Comparison of ENCODE assay signal across 28 cellular contexts in genomic region chr10:97722980-97723379, GRCh38. TPM values are rescaled to one million over a fixed set of nuclear protein-coding genes. Genes with fewer than 3 reads are reported as not detected.
DNase-seq lines count a peak whose midpoint lies in the region; ATAC-seq, FAIRE-seq and TF ChIP-seq lines count a peak whose summit lies in the region.
"Had no signal": no experiment of that assay in that cellular context is flagged by ENCODE, and none has a peak within 500 bp of the region (broad histone marks: within the 10 kb centered on the region; RNA-seq: fewer than 3 reads in every experiment).

No MANE protein-coding gene starts in this region.

- DNase-seq in HT1080 (ENCODE audit: low read depth) (peak; percentile 16), endodermal cell (no peak), spleen (peak; percentile 22), neural progenitor cell (ENCODE audit: low spot score) (no peak), HepG2 (ENCODE audit: low spot score) (no peak), Karpas-422 (no peak)
- DNase-seq: activated CD4-positive, alpha-beta memory T cell treated with anti-CD3 and anti-CD28 coated beads, Interleukin-2, amount 10 ng/mL, durations not matched to agents 7 days and 5 days; activated CD4-positive, CD25-positive, alpha-beta regulatory T cell treated with anti-CD3 and anti-CD28 coated beads, Interleukin-2, amount 50 U/mL, for 72 hours; activated naive CD8-positive, alpha-beta T cell treated with anti-CD3 and anti-CD28 coated beads for 36 hours; caudate nucleus; dermis blood vessel endothelial cell; head of caudate nucleus; KBM-7; mammary epithelial cell; MM.1S; NCI-H1694; NCI-H2171; NCI-H510A treated with DMSO at 0.1 percent for 48 hours; NK-92 treated with Interleukin-12 subunit alpha and Interleukin-12 subunit beta, amount 100 ng/mL, for 24 hours; psoas muscle; SJCRH30; stimulated activated CD8-positive, alpha-beta memory T cell treated with anti-CD3 and anti-CD28 coated beads, Interleukin-4, amount 100 ng/mL, for 48 hours; stomach had no signal

- TF ChIP-seq EP300 in HepG2 (IDR thresholded peaks at IDR 0.05; ENCODE audit: low read depth in 2 of 2, low read length in 2 of 2) (no peak), HepG2 (CRISPR knock-in tag; IDR thresholded peaks at IDR 0.05; ENCODE audit: borderline replicate concordance) (no peak)

- no peak for ATAC-seq in HepG2
- ATAC-seq: psoas muscle had no signal

- H3K4me1 ChIP-seq in endodermal cell (ENCODE audit: control insufficient read depth, insufficient read depth, low read length) (peaks cover 5% of the 10 kb centered on the region), spleen (peaks cover 0 to 18% (median 12%) of the 10 kb centered on the region in 6 donors), neural progenitor cell (peaks cover 21% of the 10 kb centered on the region), HepG2 (ENCODE audit: insufficient read depth, low read length) (peaks cover 38% of the 10 kb centered on the region), Karpas-422 (ENCODE audit: low read length) (no peaks in the 10 kb centered on the region)

- TF ChIP-seq CTCF in endodermal cell (conservative IDR thresholded peaks at IDR 0.05) (peak; percentile 26), spleen (IDR thresholded peaks at IDR 0.05 in 8 of 11, conservative IDR thresholded peaks at IDR 0.05 in 3 of 11) (no peak), neural progenitor cell (IDR thresholded peaks at IDR 0.05) (no peak), HepG2 (CRISPR knock-in tag; IDR thresholded peaks at IDR 0.05) (no peak)

- TF ChIP-seq POLR2A in spleen (IDR thresholded peaks at IDR 0.05) (no peak), HepG2 (IDR thresholded peaks at IDR 0.05; ENCODE audit: insufficient read depth in 1 of 2, low read depth in 2 of 2, low read length in 2 of 2) (no peak)

- H3K4me1 Mint-ChIP-seq in endodermal cell (peaks cover 18% of the 10 kb centered on the region), neural progenitor cell (peaks cover 16% of the 10 kb centered on the region)

- peaks cover 25% of the 10 kb centered on the region for H3K36me3 Mint-ChIP-seq in endodermal cell (ENCODE audit: low read depth)
- peaks cover 1% of the 10 kb centered on the region for H3K36me3 Mint-ChIP-seq in neural progenitor cell
- H3K36me3 Mint-ChIP-seq: activated naive CD8-positive, alpha-beta T cell treated with anti-CD3 and anti-CD28 coated beads for 36 hours had no signal

- H3K9ac ChIP-seq in endodermal cell (ENCODE audit: extremely low read depth, low read length, poor library complexity, severe bottlenecking) = no peak overlapping the region
- no peak overlapping the region for H3K9ac ChIP-seq in neural progenitor cell
- no peak overlapping the region for H3K9ac ChIP-seq in HepG2 (ENCODE audit: insufficient read depth, low read depth, low read length)
- H3K9ac ChIP-seq in Karpas-422 (ENCODE audit: low read length) = no peak overlapping the region

- CTCF ChIA-PET in HepG2 (lab: Yijun Ruan, JAX; ENCODE audit: low intra/inter-chr PET ratio, low total read pairs) = no interaction called here

- H4K20me1 ChIP-seq in neural progenitor cell (ENCODE audit: low read depth) (no peaks in the 10 kb centered on the region), HepG2 (ENCODE audit: insufficient read depth, low read length) (no peaks in the 10 kb centered on the region), Karpas-422 (ENCODE audit: insufficient read depth, low read depth, low read length) (no peaks in the 10 kb centered on the region)

- no peak overlapping the region for H3K4me3 Mint-ChIP-seq in endodermal cell
- H3K4me3 Mint-ChIP-seq in neural progenitor cell = no peak overlapping the region
- H3K4me3 Mint-ChIP-seq: activated CD4-positive, alpha-beta memory T cell treated with anti-CD3 and anti-CD28 coated beads, Interleukin-2, amount 10 ng/mL, durations not matched to agents 7 days and 5 days; activated naive CD8-positive, alpha-beta T cell treated with anti-CD3 and anti-CD28 coated beads for 36 hours had no signal

- H3K27ac ChIP-seq in endodermal cell (ENCODE audit: low read depth, low read length) = no peak overlapping the region
- no peak overlapping the region for H3K27ac ChIP-seq in spleen
- no peak overlapping the region for H3K27ac ChIP-seq in neural progenitor cell
- no peak overlapping the region for H3K27ac ChIP-seq in HepG2 (ENCODE audit: extremely low read length, insufficient read depth, low read length)
- H3K27ac ChIP-seq in Karpas-422 (ENCODE audit: low read length) = no peak overlapping the region
- H3K27ac ChIP-seq: C4-2B, psoas muscle, SJCRH30 had no signal

- POLR2A ChIA-PET in HepG2 (lab: Yijun Ruan, JAX) = interaction anchor here (1.0 kb wide), 1 partner anchor 36 kb away, joined by 3 read pairs; the partner anchor contains the start of gene AVPI1

- H2AFZ ChIP-seq in neural progenitor cell (replicated peaks) (no peak overlapping the region), HepG2 (ENCODE audit: low read length) (no peak overlapping the region), Karpas-422 (ENCODE audit: low read length) (no peak overlapping the region)

- in situ Hi-C loops in HepG2 (cut with HindIII; ENCODE audit: extremely low pct_ligation_motif_present, low pct_unique_long_range_greater_than_20kb) = no loop called here

- H3K4me2 ChIP-seq in neural progenitor cell (no peak overlapping the region), HepG2 (ENCODE audit: low read depth, low read length) (no peak overlapping the region), Karpas-422 (ENCODE audit: low read depth, low read length, poor library complexity, severe bottlenecking) (no peak overlapping the region)

- H3K9me3 ChIP-seq in endodermal cell (ENCODE audit: control insufficient read depth, low read length) = no peaks in the 10 kb centered on the region
- H3K9me3 ChIP-seq in spleen = no peaks in the 10 kb centered on the region
- no peaks in the 10 kb centered on the region for H3K9me3 ChIP-seq in neural progenitor cell (ENCODE audit: low read depth)
- no peaks in the 10 kb centered on the region for H3K9me3 ChIP-seq in HepG2 (ENCODE audit: low read length)
- H3K9me3 ChIP-seq in Karpas-422 (ENCODE audit: low read length) = no peaks in the 10 kb centered on the region
- H3K9me3 ChIP-seq: psoas muscle, SJCRH30, stomach, tibial nerve had no signal

- WGBS in endodermal cell (ENCODE audit: insufficient coverage in 1 of 2, insufficient read length in 1 of 2), 2 experiments = 88% methylated on average over 2 to 3 of the region's 3 CpGs
- WGBS in spleen, 5 donors = 81 to 88% (median 85%) methylated on average over 3 of the region's 3 CpGs
- 8% methylated on average over 1 of the region's 3 CpGs for whole genome bisulfite sequencing in HepG2 (ENCODE audit: low lambda C conversion rate)

- H3K9me2 ChIP-seq in Karpas-422 (replicated peaks; ENCODE audit: insufficient read depth, low read length) = no peaks in the 10 kb centered on the region

- no peak for TF ChIP-seq RAD21 in HepG2 (CRISPR knock-in tag; IDR thresholded peaks at IDR 0.05)

- H3K4me3 ChIP-seq in endodermal cell (ENCODE audit: low read length) = no peak overlapping the region
- H3K4me3 ChIP-seq in spleen = no peak overlapping the region
- H3K4me3 ChIP-seq in neural progenitor cell = no peak overlapping the region
- no peak overlapping the region for H3K4me3 ChIP-seq in HepG2 (replicated peaks in 1 of 3; ENCODE audit: insufficient read depth in 1 of 3, low read depth in 2 of 3, low read length in 3 of 3)
- no peak overlapping the region for H3K4me3 ChIP-seq in Karpas-422 (ENCODE audit: low read length)
- H3K4me3 ChIP-seq: psoas muscle, SJCRH30, stomach, tibial nerve had no signal

- peaks cover 3% of the 10 kb centered on the region for H3K9me3 Mint-ChIP-seq in endodermal cell
- no peaks in the 10 kb centered on the region for H3K9me3 Mint-ChIP-seq in neural progenitor cell
- H3K9me3 Mint-ChIP-seq: activated CD4-positive, alpha-beta memory T cell treated with anti-CD3 and anti-CD28 coated beads, Interleukin-2, amount 10 ng/mL, durations not matched to agents 7 days and 5 days; activated naive CD8-positive, alpha-beta T cell treated with anti-CD3 and anti-CD28 coated beads for 36 hours had no signal

- H3K27me3 Mint-ChIP-seq in endodermal cell (ENCODE audit: insufficient read depth) = no peaks in the 10 kb centered on the region
- H3K27me3 Mint-ChIP-seq in neural progenitor cell (ENCODE audit: insufficient read depth, low read depth) = peaks cover 6% of the 10 kb centered on the region

- FAIRE-seq in HepG2 (lab: Jason Lieb, UNC) = no peak
- FAIRE-seq: astrocyte, D721Med, GM12892 had no signal

- no TSS peak for BruUV-seq in HepG2 (replicated peaks; lab: Mats Ljungman, UMichigan)

- no peaks in the 10 kb centered on the region for H3K27me3 ChIP-seq in endodermal cell (ENCODE audit: control insufficient read depth, insufficient read depth, low read length, poor library complexity, severe bottlenecking)
- H3K27me3 ChIP-seq in spleen (replicated peaks in 1 of 7) = peaks cover 0 to 6% (median 0%) of the 10 kb centered on the region in 7 donors
- no peaks in the 10 kb centered on the region for H3K27me3 ChIP-seq in neural progenitor cell
- 0 out of 5 replicates have a peak, but pooled peaks cover 0 to 3% of the 10 kb centered on the region in 2 experiments for H3K27me3 ChIP-seq in HepG2 (ENCODE audit: control insufficient read depth in 1 of 2, insufficient read depth in 2 of 2, low read length in 2 of 2)
- H3K27me3 ChIP-seq in Karpas-422 (ENCODE audit: low read length) = no peaks in the 10 kb centered on the region
- H3K27me3 ChIP-seq: SJCRH30, stomach, tibial nerve had no signal

- no peaks in the 10 kb centered on the region for H3K79me2 ChIP-seq in neural progenitor cell (ENCODE audit: low read depth)
- H3K79me2 ChIP-seq in HepG2 (ENCODE audit: insufficient read depth, low read length) = no peaks in the 10 kb centered on the region
- H3K79me2 ChIP-seq in Karpas-422 (ENCODE audit: low read length) = no peaks in the 10 kb centered on the region

- no peak overlapping the region for H3K27ac Mint-ChIP-seq in endodermal cell
- no peak overlapping the region for H3K27ac Mint-ChIP-seq in neural progenitor cell
- H3K27ac Mint-ChIP-seq: activated CD4-positive, alpha-beta memory T cell treated with anti-CD3 and anti-CD28 coated beads, Interleukin-2, amount 10 ng/mL, durations not matched to agents 7 days and 5 days; activated naive CD8-positive, alpha-beta T cell treated with anti-CD3 and anti-CD28 coated beads for 36 hours had no signal

- intact Hi-C loops in spleen (cut with DNase I; ENCODE audit: low total_unique reads) = no loop called here
- intact Hi-C loops in HepG2 (cut with micrococcal nuclease; ENCODE audit: unreplicated experiment) = no loop called here

- peaks cover 19% of the 10 kb centered on the region for H3F3A ChIP-seq in neural progenitor cell (ENCODE audit: low read depth)

- H3K36me3 ChIP-seq in endodermal cell (ENCODE audit: control insufficient read depth, insufficient read depth, low read length) (peaks cover 9% of the 10 kb centered on the region), spleen (no peaks in the 10 kb centered on the region), neural progenitor cell (no peaks in the 10 kb centered on the region), HepG2 (replicated peaks in 1 of 2; ENCODE audit: control insufficient read depth in 1 of 2, insufficient read depth in 2 of 2, low read length in 2 of 2) (no peaks in the 10 kb centered on the region), Karpas-422 (ENCODE audit: insufficient read depth, low read length) (no peaks in the 10 kb centered on the region)
- H3K36me3 ChIP-seq: SJCRH30, stomach had no signal

RNA-seq across cellular contexts. Expression of gene MARVELD1, which starts 9.4 kb away (rescaled TPM):
- total RNA-seq in HT1080 (2014; rRNA removed; shearing (Covaris generic)) = 40.5 and 48.1 TPM in 2 replicates
- 63.4 and 64.3 TPM in 2 replicates for polyA plus RNA-seq in HT1080 (2015; cell fraction: cytosol; rRNA removed)
- 45.5 and 52.2 TPM in 2 replicates for polyA plus RNA-seq in HT1080 (2015; cell fraction: nucleus; rRNA removed)
- total RNA-seq in endodermal cell = 10 to 100 TPM; 44.3 to 47.9 TPM
- 33.1 TPM for polyA plus RNA-seq in endodermal cell (2013, experiment 1 of 2)
- polyA plus RNA-seq in endodermal cell (2013, experiment 2 of 2) = 31.4 TPM
- 10 to 100 TPM; 11.0 to 24.6 (median 17.2) TPM for total RNA-seq in spleen
- polyA plus RNA-seq in spleen = 1 to 10 TPM; 3.7 to 7.8 (median 6.4) TPM
- 7.1 and 21.9 TPM in 2 replicates for total RNA-seq in neural progenitor cell (ENCODE audit: low replicate concordance)
- not detected in 2 replicates for total RNA-seq in HepG2 (2016; rRNA removed; fragmentation: Illumina TruSeq; extraction: Trizol)
- not detected in 2 replicates for total RNA-seq in HepG2 (2016; cell fraction: cytosol; rRNA removed; fragmentation: Illumina TruSeq; extraction: Trizol; ENCODE audit: low read depth)
- not detected in 2 replicates for total RNA-seq in HepG2 (2016; cell fraction: insoluble cytoplasmic fraction; rRNA removed; fragmentation: Illumina TruSeq; extraction: Trizol)
- total RNA-seq in HepG2 (2016; cell fraction: membrane; rRNA removed; fragmentation: Illumina TruSeq; extraction: Trizol) = not detected in 2 replicates
- not detected in 2 replicates for total RNA-seq in HepG2 (2016; cell fraction: nucleus; rRNA removed; fragmentation: Illumina TruSeq; extraction: Trizol)
- 0.08 TPM in 1 of 2 replicates, not detected in the other for polyA plus RNA-seq in HepG2 (2011; rRNA removed)
- polyA plus RNA-seq in HepG2 (2011; cell fraction: cytosol; rRNA removed) = 0.03 TPM in 1 of 2 replicates, not detected in the other
- polyA plus RNA-seq in HepG2 (2011; cell fraction: nucleus; rRNA removed) = 0.03 and 0.26 TPM in 2 replicates
- not detected in 2 replicates for polyA plus RNA-seq in HepG2 (2012)
- polyA plus RNA-seq in HepG2 (2016; cell fraction: cytosol; fragmentation: Illumina TruSeq; extraction: Trizol; ENCODE audit: low read depth) = not detected in 2 replicates
- not detected in 2 replicates for polyA plus RNA-seq in HepG2 (2016; cell fraction: insoluble cytoplasmic fraction; fragmentation: Illumina TruSeq; extraction: Trizol; ENCODE audit: low read depth)
- polyA plus RNA-seq in HepG2 (2016; cell fraction: membrane; fragmentation: Illumina TruSeq; extraction: Trizol; ENCODE audit: low read depth) = not detected in 2 replicates
- not detected in 2 replicates for polyA plus RNA-seq in HepG2 (2016; cell fraction: nucleus; fragmentation: Illumina TruSeq; extraction: Trizol; ENCODE audit: insufficient read depth, low read depth)
- 33.8 TPM in 1 of 2 replicates, not detected in the other for polyA minus RNA-seq in HepG2 (2011; rRNA and poly(A)+ RNA removed; ENCODE audit: low replicate concordance)
- polyA minus RNA-seq in HepG2 (2011; cell fraction: cytosol; rRNA and poly(A)+ RNA removed) = not detected in 2 replicates
- polyA minus RNA-seq in HepG2 (2011; cell fraction: nucleus; rRNA and poly(A)+ RNA removed) = 0.13 TPM in 1 of 2 replicates, not detected in the other
- total RNA-seq in Karpas-422 (2014; rRNA removed; shearing (Covaris generic); ENCODE audit: low replicate concordance) = not detected in 2 replicates

RNA-seq across cellular contexts. Expression of gene ZFYVE27, which starts 13.9 kb away (rescaled TPM):
- total RNA-seq in HT1080 (2014; rRNA removed; shearing (Covaris generic)) = 19.4 and 20.9 TPM in 2 replicates
- polyA plus RNA-seq in HT1080 (2015; cell fraction: cytosol; rRNA removed) = 13.7 and 14.0 TPM in 2 replicates
- 44.9 and 49.2 TPM in 2 replicates for polyA plus RNA-seq in HT1080 (2015; cell fraction: nucleus; rRNA removed)
- 10 to 100 TPM; 33.5 to 36.3 TPM for total RNA-seq in endodermal cell
- polyA plus RNA-seq in endodermal cell (2013, experiment 1 of 2) = 22.3 TPM
- polyA plus RNA-seq in endodermal cell (2013, experiment 2 of 2) = 17.6 TPM
- 10 to 100 TPM; 29.2 to 42.2 (median 34.1) TPM for total RNA-seq in spleen
- 10 to 100 TPM; 16.8 to 24.7 (median 17.5) TPM for polyA plus RNA-seq in spleen
- 13.7 and 28.6 TPM in 2 replicates for total RNA-seq in neural progenitor cell (ENCODE audit: low replicate concordance)
- 6.1 and 19.7 TPM in 2 replicates for total RNA-seq in HepG2 (2016; rRNA removed; fragmentation: Illumina TruSeq; extraction: Trizol)
- total RNA-seq in HepG2 (2016; cell fraction: cytosol; rRNA removed; fragmentation: Illumina TruSeq; extraction: Trizol; ENCODE audit: low read depth) = 2.8 and 3.8 TPM in 2 replicates
- total RNA-seq in HepG2 (2016; cell fraction: insoluble cytoplasmic fraction; rRNA removed; fragmentation: Illumina TruSeq; extraction: Trizol) = 5.8 and 20.5 TPM in 2 replicates
- total RNA-seq in HepG2 (2016; cell fraction: membrane; rRNA removed; fragmentation: Illumina TruSeq; extraction: Trizol) = 4.5 and 6.1 TPM in 2 replicates
- total RNA-seq in HepG2 (2016; cell fraction: nucleus; rRNA removed; fragmentation: Illumina TruSeq; extraction: Trizol) = 36.5 and 37.6 TPM in 2 replicates
- polyA plus RNA-seq in HepG2 (2011; rRNA removed) = 20.5 and 26.9 TPM in 2 replicates
- 11.3 and 12.9 TPM in 2 replicates for polyA plus RNA-seq in HepG2 (2011; cell fraction: cytosol; rRNA removed)
- 107 and 112 TPM in 2 replicates for polyA plus RNA-seq in HepG2 (2011; cell fraction: nucleus; rRNA removed)
- polyA plus RNA-seq in HepG2 (2012) = 13.0 and 18.5 TPM in 2 replicates
- polyA plus RNA-seq in HepG2 (2016; cell fraction: cytosol; fragmentation: Illumina TruSeq; extraction: Trizol; ENCODE audit: low read depth) = 0.68 and 0.92 TPM in 2 replicates
- polyA plus RNA-seq in HepG2 (2016; cell fraction: insoluble cytoplasmic fraction; fragmentation: Illumina TruSeq; extraction: Trizol; ENCODE audit: low read depth) = 4.2 and 4.9 TPM in 2 replicates
- 1.7 and 2.1 TPM in 2 replicates for polyA plus RNA-seq in HepG2 (2016; cell fraction: membrane; fragmentation: Illumina TruSeq; extraction: Trizol; ENCODE audit: low read depth)
- 50.1 and 57.5 TPM in 2 replicates for polyA plus RNA-seq in HepG2 (2016; cell fraction: nucleus; fragmentation: Illumina TruSeq; extraction: Trizol; ENCODE audit: insufficient read depth, low read depth)
- polyA minus RNA-seq in HepG2 (2011; rRNA and poly(A)+ RNA removed; ENCODE audit: low replicate concordance) = 26.7 and 43.3 TPM in 2 replicates
- polyA minus RNA-seq in HepG2 (2011; cell fraction: cytosol; rRNA and poly(A)+ RNA removed) = 6.0 and 6.5 TPM in 2 replicates
- 45.2 and 45.3 TPM in 2 replicates for polyA minus RNA-seq in HepG2 (2011; cell fraction: nucleus; rRNA and poly(A)+ RNA removed)
- total RNA-seq in Karpas-422 (2014; rRNA removed; shearing (Covaris generic); ENCODE audit: low replicate concordance) = 16.9 and 19.6 TPM in 2 replicates

RNA-seq across cellular contexts. Expression of gene AVPI1, which starts 35.9 kb away (rescaled TPM):
- total RNA-seq in HT1080 (2014; rRNA removed; shearing (Covaris generic)) = 27.4 and 34.9 TPM in 2 replicates
- 14.5 and 16.8 TPM in 2 replicates for polyA plus RNA-seq in HT1080 (2015; cell fraction: cytosol; rRNA removed)
- polyA plus RNA-seq in HT1080 (2015; cell fraction: nucleus; rRNA removed) = 8.9 and 12.3 TPM in 2 replicates
- total RNA-seq in endodermal cell (1 to 10 TPM; 3.9 to 4.3 TPM), spleen (10 to 100 TPM in 6 of 7 donors, 1 to 10 TPM in 1; 4.8 to 35.8 (median 16.0) TPM), neural progenitor cell (ENCODE audit: low replicate concordance) (2.6 and 5.8 TPM in 2 replicates), HepG2 (2016; rRNA removed; fragmentation: Illumina TruSeq; extraction: Trizol) (39.8 and 47.6 TPM in 2 replicates)
- polyA plus RNA-seq in endodermal cell (2013, experiment 1 of 2) = 2.7 TPM
- polyA plus RNA-seq in endodermal cell (2013, experiment 2 of 2) = 2.7 TPM
- polyA plus RNA-seq in spleen (10 to 100 TPM in 1 of 3 donors, 1 to 10 TPM in 2; 4.0 to 12.2 (median 6.2) TPM), HepG2 (2011; rRNA removed) (60.6 and 61.2 TPM in 2 replicates)
- 17.3 and 23.9 TPM in 2 replicates for total RNA-seq in HepG2 (2016; cell fraction: cytosol; rRNA removed; fragmentation: Illumina TruSeq; extraction: Trizol; ENCODE audit: low read depth)
- 40.9 and 48.9 TPM in 2 replicates for total RNA-seq in HepG2 (2016; cell fraction: insoluble cytoplasmic fraction; rRNA removed; fragmentation: Illumina TruSeq; extraction: Trizol)
- 32.7 and 40.7 TPM in 2 replicates for total RNA-seq in HepG2 (2016; cell fraction: membrane; rRNA removed; fragmentation: Illumina TruSeq; extraction: Trizol)
- 19.1 and 24.2 TPM in 2 replicates for total RNA-seq in HepG2 (2016; cell fraction: nucleus; rRNA removed; fragmentation: Illumina TruSeq; extraction: Trizol)
- 46.9 and 72.0 TPM in 2 replicates for polyA plus RNA-seq in HepG2 (2011; cell fraction: cytosol; rRNA removed)
- polyA plus RNA-seq in HepG2 (2011; cell fraction: nucleus; rRNA removed) = 30.9 and 32.2 TPM in 2 replicates
- 17.8 and 27.6 TPM in 2 replicates for polyA plus RNA-seq in HepG2 (2012)
- polyA plus RNA-seq in HepG2 (2016; cell fraction: cytosol; fragmentation: Illumina TruSeq; extraction: Trizol; ENCODE audit: low read depth) = 15.1 and 21.8 TPM in 2 replicates
- polyA plus RNA-seq in HepG2 (2016; cell fraction: insoluble cytoplasmic fraction; fragmentation: Illumina TruSeq; extraction: Trizol; ENCODE audit: low read depth) = 52.4 and 52.8 TPM in 2 replicates
- polyA plus RNA-seq in HepG2 (2016; cell fraction: membrane; fragmentation: Illumina TruSeq; extraction: Trizol; ENCODE audit: low read depth) = 23.9 and 32.8 TPM in 2 replicates
- polyA plus RNA-seq in HepG2 (2016; cell fraction: nucleus; fragmentation: Illumina TruSeq; extraction: Trizol; ENCODE audit: insufficient read depth, low read depth) = 25.4 and 28.6 TPM in 2 replicates
- 68.6 and 143 TPM in 2 replicates for polyA minus RNA-seq in HepG2 (2011; rRNA and poly(A)+ RNA removed; ENCODE audit: low replicate concordance)
- polyA minus RNA-seq in HepG2 (2011; cell fraction: cytosol; rRNA and poly(A)+ RNA removed) = 32.1 and 32.4 TPM in 2 replicates
- 21.8 and 28.6 TPM in 2 replicates for polyA minus RNA-seq in HepG2 (2011; cell fraction: nucleus; rRNA and poly(A)+ RNA removed)
- not detected in 2 replicates for total RNA-seq in Karpas-422 (2014; rRNA removed; shearing (Covaris generic); ENCODE audit: low replicate concordance)

RNA-seq across cellular contexts. Expression of gene SFRP5, which starts 48.8 kb away (rescaled TPM):
- total RNA-seq in HT1080 (2014; rRNA removed; shearing (Covaris generic)) = not detected in 2 replicates
- polyA plus RNA-seq in HT1080 (2015; cell fraction: cytosol; rRNA removed) = not detected in 2 replicates
- polyA plus RNA-seq in HT1080 (2015; cell fraction: nucleus; rRNA removed) = not detected in 2 replicates
- total RNA-seq in endodermal cell (1 to 10 TPM; 1.8 to 2.3 TPM), spleen (not detected), neural progenitor cell (ENCODE audit: low replicate concordance) (not detected in 2 replicates), HepG2 (2016; rRNA removed; fragmentation: Illumina TruSeq; extraction: Trizol) (0.83 and 1.7 TPM in 2 replicates)
- 1.2 TPM for polyA plus RNA-seq in endodermal cell (2013, experiment 1 of 2)
- polyA plus RNA-seq in endodermal cell (2013, experiment 2 of 2) = 0.95 TPM
- polyA plus RNA-seq in spleen (1 to 10 TPM in 1 of 3 donors, under 1 TPM in 1, not detected in 1; 0.09 to 3.6 TPM), HepG2 (2011; rRNA removed) (0.16 and 0.32 TPM in 2 replicates)
- 0.09 and 0.61 TPM in 2 replicates for total RNA-seq in HepG2 (2016; cell fraction: cytosol; rRNA removed; fragmentation: Illumina TruSeq; extraction: Trizol; ENCODE audit: low read depth)
- total RNA-seq in HepG2 (2016; cell fraction: insoluble cytoplasmic fraction; rRNA removed; fragmentation: Illumina TruSeq; extraction: Trizol) = 0.89 and 2.0 TPM in 2 replicates
- 1.0 and 1.9 TPM in 2 replicates for total RNA-seq in HepG2 (2016; cell fraction: membrane; rRNA removed; fragmentation: Illumina TruSeq; extraction: Trizol)
- total RNA-seq in HepG2 (2016; cell fraction: nucleus; rRNA removed; fragmentation: Illumina TruSeq; extraction: Trizol) = 1.2 and 1.3 TPM in 2 replicates
- polyA plus RNA-seq in HepG2 (2011; cell fraction: cytosol; rRNA removed) = 0.19 and 0.67 TPM in 2 replicates
- polyA plus RNA-seq in HepG2 (2011; cell fraction: nucleus; rRNA removed) = 0.27 TPM in 1 of 2 replicates, not detected in the other
- 0.07 and 0.08 TPM in 2 replicates for polyA plus RNA-seq in HepG2 (2012)
- polyA plus RNA-seq in HepG2 (2016; cell fraction: cytosol; fragmentation: Illumina TruSeq; extraction: Trizol; ENCODE audit: low read depth) = 0.59 and 0.68 TPM in 2 replicates
- 1.1 and 1.2 TPM in 2 replicates for polyA plus RNA-seq in HepG2 (2016; cell fraction: insoluble cytoplasmic fraction; fragmentation: Illumina TruSeq; extraction: Trizol; ENCODE audit: low read depth)
- polyA plus RNA-seq in HepG2 (2016; cell fraction: membrane; fragmentation: Illumina TruSeq; extraction: Trizol; ENCODE audit: low read depth) = 0.91 and 1.5 TPM in 2 replicates
- 2.7 and 3.2 TPM in 2 replicates for polyA plus RNA-seq in HepG2 (2016; cell fraction: nucleus; fragmentation: Illumina TruSeq; extraction: Trizol; ENCODE audit: insufficient read depth, low read depth)
- 0.76 TPM in 1 of 2 replicates, not detected in the other for polyA minus RNA-seq in HepG2 (2011; rRNA and poly(A)+ RNA removed; ENCODE audit: low replicate concordance)
- polyA minus RNA-seq in HepG2 (2011; cell fraction: cytosol; rRNA and poly(A)+ RNA removed) = 0.79 TPM in 1 of 2 replicates, not detected in the other
- not detected in 2 replicates for polyA minus RNA-seq in HepG2 (2011; cell fraction: nucleus; rRNA and poly(A)+ RNA removed)
- not detected in 2 replicates for total RNA-seq in Karpas-422 (2014; rRNA removed; shearing (Covaris generic); ENCODE audit: low replicate concordance)
- total RNA-seq: activated CD4-positive, alpha-beta memory T cell treated with anti-CD3 and anti-CD28 coated beads, Interleukin-2, amount 10 ng/mL, durations not matched to agents 7 days and 5 days; dermis blood vessel endothelial cell; mammary epithelial cell; SJCRH30 had no signal
- polyA plus RNA-seq: mammary epithelial cell had no signal

Comparison
In these comparisons a context has a peak if more than half of its experiments do, and no peak if none do; other contexts are left out.
1. DNase-seq: peak in HT1080 (single experiment) and spleen (single experiment); none in endodermal cell (single experiment), neural progenitor cell (single experiment), HepG2 (single experiment) and Karpas-422 (single experiment).